ENCODE assay signal across 9 cellular contexts in the genomic region with DNA sequence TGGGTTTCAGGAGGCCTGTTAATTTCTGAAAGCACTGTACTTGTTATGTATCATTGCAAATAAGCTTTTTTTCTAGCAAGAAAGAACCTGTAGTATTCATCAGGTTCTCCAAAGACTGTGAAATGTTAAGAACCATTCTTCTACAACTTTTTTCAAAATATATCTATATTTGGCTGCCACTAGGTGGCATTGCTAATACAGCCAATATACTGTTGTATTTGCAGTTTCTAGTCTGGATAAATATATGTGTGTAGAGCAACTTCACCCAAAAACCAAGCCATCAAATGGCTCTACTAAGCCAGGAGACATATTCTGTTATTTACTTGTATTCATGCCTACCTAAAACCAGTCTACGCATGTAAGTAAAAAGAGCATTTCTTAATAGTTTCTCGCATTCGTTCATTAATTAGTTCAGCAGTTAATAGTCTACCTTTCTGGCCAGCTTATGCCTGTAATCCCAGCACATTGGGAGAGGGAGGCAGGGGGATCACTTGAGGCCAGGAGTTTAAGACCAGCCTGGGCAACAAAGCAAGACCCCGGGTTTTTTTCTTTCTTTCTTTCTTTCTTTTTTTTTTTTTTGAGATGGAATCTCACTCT. TPM values are rescaled to one million over a fixed set of nuclear protein-coding genes. Genes with fewer than 3 reads are reported as not detected.
DNase-seq lines count a peak whose midpoint lies in the region; ATAC-seq and TF ChIP-seq lines count a peak whose summit lies in the region.
"Had no signal": no experiment of that assay in that cellular context is flagged by ENCODE, and none has a peak within 500 bp of the region (broad histone marks: within the 10 kb centered on the region; RNA-seq: fewer than 3 reads in every experiment).

No MANE protein-coding gene starts in this region.

- H3K27me3 Mint-ChIP-seq in activated T-cell treated with anti-CD3 and anti-CD28 coated beads, Interleukin-2, amount 50 U/mL, for 72 hours (ENCODE audit: low read depth): no peaks in the 10 kb centered on the region
- H3K27me3 Mint-ChIP-seq in immature natural killer cell (ENCODE audit: low read depth in 3 of 3): peaks cover 0 to 2% (median 0%) of the 10 kb centered on the region in 3 donors
- H3K27me3 Mint-ChIP-seq: activated naive CD8-positive, alpha-beta T cell treated with anti-CD3 and anti-CD28 coated beads, Interleukin-2, amount 10 ng/mL, durations not matched to agents 7 days and 5 days had no signal

- H3K36me3 ChIP-seq in ascending aorta (peaks cover 0 to 2% of the 10 kb centered on the region in 2 donors), tibial nerve (peaks cover 0 to 20% (median 0%) of the 10 kb centered on the region in 3 donors)

- no peak overlapping the region for H3K4me3 Mint-ChIP-seq in activated T-cell treated with anti-CD3 and anti-CD28 coated beads, Interleukin-2, amount 50 U/mL, for 72 hours
- no peak overlapping the region for H3K4me3 Mint-ChIP-seq in immature natural killer cell
- H3K4me3 Mint-ChIP-seq: activated naive CD8-positive, alpha-beta T cell treated with anti-CD3 and anti-CD28 coated beads, Interleukin-2, amount 10 ng/mL, durations not matched to agents 7 days and 5 days had no signal

- ATAC-seq in activated T-cell treated with anti-CD3 and anti-CD28 coated beads, Interleukin-2, amount 50 U/mL, for 72 hours (replicated peaks in 1 of 2): peak; percentile 56 to 62

- peaks cover 7 to 12% of the 10 kb centered on the region in 2 donors for H3K36me3 Mint-ChIP-seq in activated T-cell treated with anti-CD3 and anti-CD28 coated beads, Interleukin-2, amount 50 U/mL, for 72 hours (ENCODE audit: insufficient read depth in 2 of 2)
- H3K36me3 Mint-ChIP-seq in immature natural killer cell: peaks cover 0 to 11% (median 11%) of the 10 kb centered on the region in 3 donors

- no peak for DNase-seq in activated T-cell treated with anti-CD3 and anti-CD28 coated beads, Interleukin-2, amount 50 U/mL, for 72 hours
- no peak for DNase-seq in activated T-cell treated with anti-CD3 and anti-CD28 coated beads, Interleukin-2, amount 50 U/mL, for 1 hour
- peak; percentile 28 for DNase-seq in NCI-H146 (lab: John Stamatoyannopoulos, UW)
- DNase-seq in ascending aorta (ENCODE audit: low spot score in 2 of 2): no peak
- DNase-seq in immature natural killer cell: peak in 2 of 3 donors; percentile 6 to 14
- no peak for DNase-seq in tibial nerve (ENCODE audit: low spot score in 2 of 2)
- no peak for DNase-seq in activated CD4-positive, CD25-positive, alpha-beta regulatory T cell (lab: John Stamatoyannopoulos, UW)
- DNase-seq in anterior cingulate cortex (lab: John Stamatoyannopoulos, UW): no peak
- DNase-seq: activated naive CD8-positive, alpha-beta T cell treated with anti-CD3 and anti-CD28 coated beads, Interleukin-2, amount 10 ng/mL, durations not matched to agents 7 days and 5 days had no signal

- peak overlapping the region; percentile 73 for H3K27ac Mint-ChIP-seq in activated T-cell treated with anti-CD3 and anti-CD28 coated beads, Interleukin-2, amount 50 U/mL, for 72 hours
- H3K27ac Mint-ChIP-seq in immature natural killer cell: no peak overlapping the region
- H3K27ac Mint-ChIP-seq: activated naive CD8-positive, alpha-beta T cell treated with anti-CD3 and anti-CD28 coated beads, Interleukin-2, amount 10 ng/mL, durations not matched to agents 7 days and 5 days had no signal

- TF ChIP-seq EP300 in tibial nerve (IDR thresholded peaks at IDR 0.05): no peak

- H3K4me3 ChIP-seq in ascending aorta (no peak overlapping the region), tibial nerve (no peak overlapping the region)

- H3K4me1 ChIP-seq in ascending aorta (no peaks in the 10 kb centered on the region), tibial nerve (peaks cover 0 to 4% (median 0%) of the 10 kb centered on the region in 4 donors)

- H3K27ac ChIP-seq in ascending aorta: no peak overlapping the region
- peak overlapping the region in 1 of 4 donors; percentile 15 for H3K27ac ChIP-seq in tibial nerve

- no peak for TF ChIP-seq POLR2A in tibial nerve (IDR thresholded peaks at IDR 0.05)

- no peaks in the 10 kb centered on the region for H3K9me3 ChIP-seq in ascending aorta
- H3K9me3 ChIP-seq in tibial nerve: peaks cover 0 to 6% (median 0%) of the 10 kb centered on the region in 4 donors

- TF ChIP-seq CTCF in ascending aorta (IDR thresholded peaks at IDR 0.05): peak; percentile 32 to 69 (median 67)
- TF ChIP-seq CTCF in tibial nerve (IDR thresholded peaks at IDR 0.05): peak; percentile 41 to 68 (median 58)

- H3K27me3 ChIP-seq in ascending aorta (no peaks in the 10 kb centered on the region), tibial nerve (no peaks in the 10 kb centered on the region)

- peaks cover 34% of the 10 kb centered on the region for H3K4me1 Mint-ChIP-seq in activated T-cell treated with anti-CD3 and anti-CD28 coated beads, Interleukin-2, amount 50 U/mL, for 72 hours (ENCODE audit: low read depth)
- H3K4me1 Mint-ChIP-seq in immature natural killer cell: no peaks in the 10 kb centered on the region

- peaks cover 0 to 2% of the 10 kb centered on the region in 2 donors for H3K9me3 Mint-ChIP-seq in activated T-cell treated with anti-CD3 and anti-CD28 coated beads, Interleukin-2, amount 50 U/mL, for 72 hours
- no peaks in the 10 kb centered on the region for H3K9me3 Mint-ChIP-seq in immature natural killer cell
- H3K9me3 Mint-ChIP-seq: activated naive CD8-positive, alpha-beta T cell treated with anti-CD3 and anti-CD28 coated beads, Interleukin-2, amount 10 ng/mL, durations not matched to agents 7 days and 5 days had no signal

- WGBS in tibial nerve, 2 donors: 88 to 95% methylated on average over 4 of the region's 4 CpGs

- intact Hi-C loops in ascending aorta (cut with DNase I): loop anchor here (1.0 kb wide), 1 partner anchor 112 kb away; no protein-coding TSS in a partner anchor

RNA-seq across cellular contexts. Expression of a gene that starts 39.5 kb away (rescaled TPM):
- total RNA-seq in activated T-cell treated with anti-CD3 and anti-CD28 coated beads, Interleukin-2, amount 50 U/mL, for 72 hours: 100 to 1,000 TPM; 236 to 324 TPM
- total RNA-seq in ascending aorta: 183 TPM
- polyA plus RNA-seq in immature natural killer cell: 10 to 100 TPM; 61.5 to 81.4 (median 66.7) TPM
- 100 to 1,000 TPM; 113 to 427 (median 203) TPM for total RNA-seq in tibial nerve

RNA-seq across cellular contexts. Expression of a gene that starts 39.7 kb away (rescaled TPM):
- 10 to 100 TPM; 22.2 to 29.3 TPM for total RNA-seq in activated T-cell treated with anti-CD3 and anti-CD28 coated beads, Interleukin-2, amount 50 U/mL, for 72 hours
- 125 TPM for total RNA-seq in ascending aorta
- 10 to 100 TPM in 2 of 3 donors, 1 to 10 TPM in 1; 6.0 to 20.7 (median 13.5) TPM for polyA plus RNA-seq in immature natural killer cell
- 10 to 100 TPM; 12.9 to 35.3 (median 27.4) TPM for total RNA-seq in tibial nerve

Comparison
In these comparisons a context has a peak if more than half of its experiments do, and no peak if none do; other contexts are left out.
1. DNase-seq: peak in NCI-H146 (single experiment) and immature natural killer cell (2 of 3); none in activated T-cell treated with anti-CD3 and anti-CD28 coated beads, Interleukin-2, amount 50 U/mL, for 72 hours (0 of 2), activated T-cell treated with anti-CD3 and anti-CD28 coated beads, Interleukin-2, amount 50 U/mL, for 1 hour (single experiment), ascending aorta (0 of 2), tibial nerve (0 of 2), activated CD4-positive, CD25-positive, alpha-beta regulatory T cell (0 of 4) and anterior cingulate cortex (0 of 58).